In the genomic region with DNA sequence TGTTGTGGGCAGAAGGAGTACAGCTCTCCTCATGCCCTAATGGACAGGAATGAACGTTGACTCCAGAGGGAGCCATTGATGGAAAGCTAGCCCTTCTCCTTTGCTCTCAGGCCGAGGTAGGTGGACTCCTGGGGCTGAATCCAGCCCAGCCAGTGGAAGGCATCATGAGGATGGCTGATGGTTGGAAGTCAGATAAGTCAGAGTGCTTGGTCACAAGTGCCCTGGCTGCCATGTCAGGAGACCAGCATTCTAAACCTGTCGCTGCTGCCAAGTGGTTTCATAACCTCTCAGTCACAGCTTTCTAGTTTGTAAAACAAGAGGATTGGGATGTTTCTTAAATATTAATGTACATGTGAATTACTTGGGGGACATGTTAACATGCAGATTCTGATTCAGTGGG, we compare ENCODE assay signal across 20 cellular contexts. TPM values are rescaled to one million over a fixed set of nuclear protein-coding genes. Genes with fewer than 3 reads are reported as not detected.
"Had no signal": no experiment of that assay in that cellular context is flagged by ENCODE, and none has a peak within 500 bp of the region (broad histone marks: within the 10 kb centered on the region; RNA-seq: fewer than 3 reads in every experiment).

No MANE protein-coding gene starts in this region.

- H3K27ac ChIP-seq: HL-60, SJCRH30 had no signal

- ATAC-seq: SK-N-SH treated with all-trans-retinoic acid at 6 μM for 48 hours had no signal

- DNase-seq: Karpas-422, KG1, MG63, NCI-H1092 treated with DMSO at 0.1 percent for 48 hours, NCI-H1436, NCI-H187, NCI-H2029, NCI-H2081 treated with DMSO at 0.1 percent for 48 hours, NCI-H2171, NCI-H226, NCI-H446, NCI-H510A, NCI-H69, NCI-H774, RPMI8226, SHP77 treated with DMSO at 0.1 percent for 48 hours, SJCRH30 had no signal

- H3K27me3 ChIP-seq: MG63, SJCRH30 had no signal

- H3K9me3 ChIP-seq: MG63, SJCRH30 had no signal

- H3K36me3 ChIP-seq: MG63, SJCRH30 had no signal

- FAIRE-seq: RCC 7860 had no signal

- H3K4me3 ChIP-seq: MG63, SJCRH30 had no signal

RNA-seq across cellular contexts. Expression of gene PIWIL4, which starts 32.3 kb away (rescaled TPM):
- total RNA-seq: SJCRH30 had no signal
